In genomic region chr4:118308306-118309030, GRCh38 we compare ENCODE assay signal across 17 cellular contexts. TPM values are rescaled to one million over a fixed set of nuclear protein-coding genes. Genes with fewer than 3 reads are reported as not detected.
DNase-seq lines count a peak whose midpoint lies in the region; ATAC-seq and TF ChIP-seq lines count a peak whose summit lies in the region.
"Had no signal": no experiment of that assay in that cellular context is flagged by ENCODE, and none has a peak within 500 bp of the region (broad histone marks: within the 10 kb centered on the region; RNA-seq: fewer than 3 reads in every experiment).

No MANE protein-coding gene starts in this region.

- CTCF ChIA-PET in SK-N-SH (lab: Yijun Ruan, JAX), result interaction anchor here (0.7 to 1.5 kb wide), 2 partner anchors 16 to 45 kb away, joined by 4 to 7 read pairs; partner anchors contain the start of gene PRSS12

- H3K27me3 ChIP-seq in SK-N-SH (ENCODE audit: insufficient read depth) (no peaks in the 10 kb centered on the region), smooth muscle cell (ENCODE audit: low read depth) (no peaks in the 10 kb centered on the region)
- H3K27me3 ChIP-seq: BE2C had no signal

- TF ChIP-seq EP300 in SK-N-SH (IDR thresholded peaks at IDR 0.05; ENCODE audit: borderline replicate concordance in 1 of 2, low read depth in 1 of 2, low read length in 1 of 2), result peak in 1 of 2 experiments; percentile 90; a peak in 2 of 4 replicates

- no peak overlapping the region for H3K9ac ChIP-seq in SK-N-SH
- H3K9ac ChIP-seq in smooth muscle cell (ENCODE audit: low read depth), result no peak overlapping the region

- H3K9me3 ChIP-seq in SK-N-SH (no peaks in the 10 kb centered on the region), smooth muscle cell (replicated peaks; ENCODE audit: low read depth) (no peaks in the 10 kb centered on the region)
- H3K9me3 ChIP-seq: BE2C, Caco-2, HAP-1 had no signal

- H3K4me2 ChIP-seq in SK-N-SH, result no peak overlapping the region
- no peak overlapping the region for H3K4me2 ChIP-seq in smooth muscle cell

- H3F3A ChIP-seq in SK-N-SH (replicated peaks; ENCODE audit: insufficient read depth), result peaks cover 3% of the 10 kb centered on the region
- H3F3A ChIP-seq in smooth muscle cell (ENCODE audit: low read depth), result no peaks in the 10 kb centered on the region

- H3K9me2 ChIP-seq in SK-N-SH, result no peaks in the 10 kb centered on the region

- H2AFZ ChIP-seq in SK-N-SH (ENCODE audit: low read depth), result no peak overlapping the region
- peak overlapping the region; percentile 20 for H2AFZ ChIP-seq in smooth muscle cell (ENCODE audit: low read depth)

- DNase-seq in SK-N-SH (peak; percentile 13), left colon (peak in 1 of 2 donors; percentile 12), smooth muscle cell (lab: John Stamatoyannopoulos, UW; ENCODE audit: unreplicated experiment) (no peak), DMS 273 treated with DMSO at 0.1 percent for 48 hours (lab: John Stamatoyannopoulos, UW) (no peak)
- no peak for DNase-seq in stimulated activated CD8-positive, alpha-beta memory T cell treated with anti-CD3 and anti-CD28 coated beads, Interleukin-4, amount 100 ng/mL, for 48 hours
- DNase-seq: ACHN; BE2C; C1 segment of cervical spinal cord; Caco-2; CD4-positive, CD25-positive, alpha-beta regulatory T cell; CD8-positive, alpha-beta memory T cell; DMS153; DMS79; GDM1 had no signal

- no peaks in the 10 kb centered on the region for H4K20me1 ChIP-seq in SK-N-SH (ENCODE audit: insufficient read depth)
- no peaks in the 10 kb centered on the region for H4K20me1 ChIP-seq in smooth muscle cell (ENCODE audit: low read depth)

- peak; percentile 96 for ATAC-seq in left colon
- ATAC-seq in GM18511 (IDR thresholded peaks at IDR 0.05; ENCODE audit: unreplicated experiment), result no peak

- H3K36me3 ChIP-seq in SK-N-SH (replicated peaks in 1 of 2; ENCODE audit: control insufficient read depth in 1 of 2, insufficient read depth in 2 of 2, low read length in 1 of 2) (peaks cover 6 to 44% of the 10 kb centered on the region in 2 experiments), smooth muscle cell (ENCODE audit: low read depth) (no peaks in the 10 kb centered on the region)

- intact Hi-C loops in left colon (cut with DNase I, micrococcal nuclease), result no loop called here

- POLR2A ChIA-PET in SK-N-SH (lab: Yijun Ruan, JAX), result interaction anchor here (0.6 kb wide), 1 partner anchor 25 kb away, joined by 4 read pairs; no protein-coding TSS in a partner anchor

- 59% methylated on average over 4 of the region's 4 CpGs for WGBS in SK-N-SH (ENCODE audit: low lambda C conversion rate)
- WGBS in smooth muscle cell (ENCODE audit: low lambda C conversion rate), result 80% methylated on average over 4 of the region's 4 CpGs

- H3K4me1 ChIP-seq in SK-N-SH (ENCODE audit: control insufficient read depth in 1 of 2, insufficient read depth in 2 of 2, low read depth in 1 of 2, low read length in 1 of 2) (peaks cover 0 to 3% of the 10 kb centered on the region in 2 experiments; a peak in 2 of 4 replicates), smooth muscle cell (ENCODE audit: low read depth) (no peaks in the 10 kb centered on the region)
- H3K4me1 ChIP-seq: Caco-2 had no signal

- H3K4me3 ChIP-seq in SK-N-SH (ENCODE audit: low read depth in 2 of 2, low read length in 1 of 2) (no peak overlapping the region), smooth muscle cell (no peak overlapping the region)
- H3K4me3 ChIP-seq: HAP-1 had no signal

- H3K27ac ChIP-seq in SK-N-SH (ENCODE audit: low read depth in 2 of 2, low read length in 1 of 2), result no peak overlapping the region
- H3K27ac ChIP-seq in smooth muscle cell (ENCODE audit: low read depth), result no peak overlapping the region
- H3K27ac ChIP-seq: HL-60 had no signal

- TF ChIP-seq RAD21 in SK-N-SH (IDR thresholded peaks at IDR 0.05; ENCODE audit: low read length), result no peak

- no peak for TF ChIP-seq CTCF in SK-N-SH (IDR thresholded peaks at IDR 0.05)
- no peak for TF ChIP-seq CTCF in smooth muscle cell (IDR thresholded peaks at IDR 0.05; ENCODE audit: borderline replicate concordance, insufficient read depth, poor library complexity, severe bottlenecking)

- H3K79me2 ChIP-seq in SK-N-SH (ENCODE audit: insufficient read depth) (no peaks in the 10 kb centered on the region), smooth muscle cell (ENCODE audit: low read depth) (no peaks in the 10 kb centered on the region)

TF ChIP-seq in SK-N-SH, 30 proteins besides CTCF, POLR2A, EP300 and RAD21:
- TF ChIP-seq GATA2 (CRISPR knock-in tag; IDR thresholded peaks at IDR 0.05) (peak; percentile 55; the same call in 1 of the 2 replicates), ELF1 (IDR thresholded peaks at IDR 0.05) (no peak), TCF12 (IDR thresholded peaks at IDR 0.05) (peak; percentile 36; the same call in 1 of the 2 replicates), YY1 (IDR thresholded peaks at IDR 0.05; ENCODE audit: low read depth) (no peak), PBX3 (IDR thresholded peaks at IDR 0.05) (peak; percentile 58; the same call in 1 of the 2 replicates), CHD2 (IDR thresholded peaks at IDR 0.05; ENCODE audit: low read length, partially characterized antibody) (no peak), TAF1 (IDR thresholded peaks at IDR 0.05; ENCODE audit: borderline replicate concordance, low read depth, low read length) (no peak), RCOR1 (IDR thresholded peaks at IDR 0.05; ENCODE audit: low read length) (0 out of 2 replicates have a peak, but pooled peaks have one; percentile 47)

RNA-seq across cellular contexts. Expression of gene PRSS12, which starts 44.3 kb away (rescaled TPM):
- polyA plus RNA-seq in SK-N-SH (2012; rRNA removed) (134 and 137 TPM in 2 replicates), smooth muscle cell (9.9 and 28.3 TPM in 2 replicates)
- 177 and 193 TPM in 2 replicates for polyA plus RNA-seq in SK-N-SH (2012; cell fraction: cytosol; rRNA removed)
- 101 and 180 TPM in 2 replicates for polyA plus RNA-seq in SK-N-SH (2012; cell fraction: nucleus; rRNA removed)
- total RNA-seq in left colon (10 to 100 TPM; 27.7 to 46.5 TPM), smooth muscle cell (18.8 and 24.5 TPM in 2 replicates)
- total RNA-seq: CD4-positive, CD25-positive, alpha-beta regulatory T cell; CD8-positive, alpha-beta memory T cell had no signal
- polyA plus RNA-seq: CD8-positive, alpha-beta memory T cell had no signal
